ENCODE assay signal across 9 cellular contexts in genomic region chr14:22994762-22995275, GRCh38. TPM values are rescaled to one million over a fixed set of nuclear protein-coding genes. Genes with fewer than 3 reads are reported as not detected.
DNase-seq lines count a peak whose midpoint lies in the region; ATAC-seq and TF ChIP-seq lines count a peak whose summit lies in the region.
"Had no signal": no experiment of that assay in that cellular context is flagged by ENCODE, and none has a peak within 500 bp of the region (broad histone marks: within the 10 kb centered on the region; RNA-seq: fewer than 3 reads in every experiment).

No MANE protein-coding gene starts in this region.

- 6% methylated on average over 4 of the region's 4 CpGs for WGBS in prostate gland

- no peak overlapping the region for H3K27ac Mint-ChIP-seq in activated B cell treated with CpG ODN at 0.5 μM for 24 hours
- H3K27ac Mint-ChIP-seq: immature natural killer cell had no signal

- peaks cover 8% of the 10 kb centered on the region for H3K36me3 ChIP-seq in DND-41 (ENCODE audit: insufficient read depth, low read length)
- H3K36me3 ChIP-seq in prostate gland, result no peaks in the 10 kb centered on the region

- no peak overlapping the region for H3K4me2 ChIP-seq in DND-41 (ENCODE audit: insufficient read depth, low read length)

- H2AFZ ChIP-seq in DND-41 (ENCODE audit: low read depth, low read length), result no peak overlapping the region

- H3K27ac ChIP-seq in DND-41 (ENCODE audit: low read length), result peak overlapping the region; percentile 12; the same call in 1 of the 2 replicates
- peak overlapping the region in 1 of 2 donors; percentile 18 for H3K27ac ChIP-seq in prostate gland

- H3K4me3 Mint-ChIP-seq in activated B cell treated with CpG ODN at 0.5 μM for 24 hours, result no peak overlapping the region
- H3K4me3 Mint-ChIP-seq: immature natural killer cell had no signal

- peaks cover 3% of the 10 kb centered on the region for H3K4me1 Mint-ChIP-seq in activated B cell treated with CpG ODN at 0.5 μM for 24 hours

- intact Hi-C loops in activated B cell treated with CpG ODN at 0.5 μM for 24 hours (cut with micrococcal nuclease) (loop anchor here (1.0 kb wide), 1 partner anchor 63 kb away; no protein-coding TSS in a partner anchor), prostate gland (cut with DNase I) (no loop called here)

- TF ChIP-seq POLR2A in prostate gland (IDR thresholded peaks at IDR 0.05), result no peak

- no peaks in the 10 kb centered on the region for H3K9me3 Mint-ChIP-seq in activated B cell treated with CpG ODN at 0.5 μM for 24 hours
- H3K9me3 Mint-ChIP-seq: immature natural killer cell had no signal

- H3K4me1 ChIP-seq in DND-41 (ENCODE audit: insufficient read depth, low read length), result no peaks in the 10 kb centered on the region
- no peaks in the 10 kb centered on the region for H3K4me1 ChIP-seq in prostate gland (replicated peaks)

- no peaks in the 10 kb centered on the region for H3K9me3 ChIP-seq in DND-41 (ENCODE audit: insufficient read depth, low read length, severe bottlenecking)
- no peaks in the 10 kb centered on the region for H3K9me3 ChIP-seq in prostate gland

- H4K20me1 ChIP-seq in DND-41 (ENCODE audit: insufficient read depth, low read length), result no peaks in the 10 kb centered on the region

- peak; percentile 55 for DNase-seq in DND-41
- DNase-seq in LHCN-M2 (ENCODE audit: low read depth), result peak; percentile 61
- no peak for DNase-seq in activated B cell treated with CpG ODN at 0.5 μM for 24 hours
- peak; percentile 66 for DNase-seq in fibroblast of villous mesenchyme (ENCODE audit: low read depth)
- DNase-seq in prostate gland (ENCODE audit: low spot score), result peak; percentile 67
- no peak for DNase-seq in NCI-H345 treated with DMSO at 0.1 percent for 48 hours (lab: John Stamatoyannopoulos, UW; ENCODE audit: unreplicated experiment)

- CTCF ChIA-PET in activated B cell treated with CpG ODN at 0.5 μM for 24 hours (lab: Charles Lee), result interaction anchor here (0.6 to 6.9 kb wide), 20 partner anchors 9 to 397 kb away, joined by 3 to 123 read pairs (median 6); partner anchors contain the start of genes ACIN1, AJUBA, C14orf119 and CDH24

- no peaks in the 10 kb centered on the region for H3K79me2 ChIP-seq in DND-41 (ENCODE audit: insufficient read depth, low read length)

- H3K9ac ChIP-seq in DND-41 (ENCODE audit: low read depth, low read length), result no peak overlapping the region

- H3K36me3 Mint-ChIP-seq in activated B cell treated with CpG ODN at 0.5 μM for 24 hours (ENCODE audit: low read depth), result peaks cover 22% of the 10 kb centered on the region

- POLR2A ChIA-PET in activated B cell treated with CpG ODN at 0.5 μM for 24 hours (lab: Charles Lee), result interaction anchor here (0.7 to 3.4 kb wide), 6 partner anchors 9 to 63 kb away, joined by 3 to 25 read pairs (median 5); partner anchors contain the start of genes CDH24 and PSMB5

- no peak overlapping the region for H3K4me3 ChIP-seq in DND-41 (ENCODE audit: low read depth in 1 of 2, low read length in 2 of 2)
- H3K4me3 ChIP-seq in fibroblast of villous mesenchyme (ENCODE audit: low read depth, low read length), result no peak overlapping the region
- no peak overlapping the region for H3K4me3 ChIP-seq in prostate gland

- peak; percentile 76 for TF ChIP-seq CTCF in DND-41 (IDR thresholded peaks at IDR 0.05; ENCODE audit: borderline replicate concordance, extremely low read depth, low read length, poor library complexity, severe bottlenecking)
- no peak for TF ChIP-seq CTCF in activated B cell treated with CpG ODN at 0.5 μM for 24 hours (IDR thresholded peaks at IDR 0.05)
- peak; percentile 58 for TF ChIP-seq CTCF in fibroblast of villous mesenchyme (IDR thresholded peaks at IDR 0.05; ENCODE audit: insufficient read depth, low read depth, low read length)
- peak; percentile 14 to 44 (median 36) for TF ChIP-seq CTCF in prostate gland (IDR thresholded peaks at IDR 0.05)

- ATAC-seq in DND-41 (ENCODE audit: insufficient read depth, low read depth), result peak; percentile 95
- peak; percentile 73 for ATAC-seq in activated B cell treated with CpG ODN at 0.5 μM for 24 hours (ENCODE audit: low read depth)
- no peak for ATAC-seq in HG02870 (IDR thresholded peaks at IDR 0.05; ENCODE audit: unreplicated experiment)
- ATAC-seq in HG02610 (IDR thresholded peaks at IDR 0.05; ENCODE audit: unreplicated experiment), result no peak

- no peaks in the 10 kb centered on the region for H3K27me3 ChIP-seq in DND-41 (ENCODE audit: insufficient read depth, low read length, poor library complexity)
- no peaks in the 10 kb centered on the region for H3K27me3 ChIP-seq in prostate gland (replicated peaks; ENCODE audit: insufficient read depth)

- H3K27me3 Mint-ChIP-seq in activated B cell treated with CpG ODN at 0.5 μM for 24 hours, result no peaks in the 10 kb centered on the region

RNA-seq across cellular contexts. Expression of gene AJUBA, which starts 12.5 kb away (rescaled TPM):
- total RNA-seq in LHCN-M2 (2014; rRNA removed) (67.1 and 78.4 TPM in 2 replicates), activated B cell treated with CpG ODN at 0.5 μM for 24 hours (0.29 and 0.67 TPM in 2 replicates), fibroblast of villous mesenchyme (105 and 131 TPM in 2 replicates), prostate gland (10 to 100 TPM; 21.0 to 27.9 TPM)
- polyA plus RNA-seq in LHCN-M2 (2012), result 122 TPM

RNA-seq across cellular contexts. Expression of gene C14orf93, which starts 15.1 kb away (rescaled TPM):
- 4.0 and 8.6 TPM in 2 replicates for total RNA-seq in LHCN-M2 (2014; rRNA removed)
- 5.3 TPM for polyA plus RNA-seq in LHCN-M2 (2012)
- total RNA-seq in activated B cell treated with CpG ODN at 0.5 μM for 24 hours, result 13.5 and 14.0 TPM in 2 replicates
- 4.5 and 4.7 TPM in 2 replicates for total RNA-seq in fibroblast of villous mesenchyme
- 10 to 100 TPM; 15.1 to 17.6 TPM for total RNA-seq in prostate gland

RNA-seq across cellular contexts. Expression of gene HAUS4, which starts 37.9 kb away (rescaled TPM):
- total RNA-seq in LHCN-M2 (2014; rRNA removed), result 45.5 and 54.8 TPM in 2 replicates
- 27.5 TPM for polyA plus RNA-seq in LHCN-M2 (2012)
- 28.4 and 33.2 TPM in 2 replicates for total RNA-seq in activated B cell treated with CpG ODN at 0.5 μM for 24 hours
- total RNA-seq in fibroblast of villous mesenchyme, result 29.8 and 46.7 TPM in 2 replicates
- total RNA-seq in prostate gland, result 10 to 100 TPM; 39.8 to 53.3 TPM

RNA-seq across cellular contexts. Expression of gene PSMB5, which starts 39.9 kb away (rescaled TPM):
- total RNA-seq in LHCN-M2 (2014; rRNA removed), result 235 and 240 TPM in 2 replicates
- 263 TPM for polyA plus RNA-seq in LHCN-M2 (2012)
- total RNA-seq in activated B cell treated with CpG ODN at 0.5 μM for 24 hours, result 53.3 and 67.5 TPM in 2 replicates
- 178 and 196 TPM in 2 replicates for total RNA-seq in fibroblast of villous mesenchyme
- 100 to 1,000 TPM; 124 to 152 TPM for total RNA-seq in prostate gland

RNA-seq across cellular contexts. Expression of gene PSMB11, which starts 47.2 kb away (rescaled TPM):
- total RNA-seq in LHCN-M2 (2014; rRNA removed) (not detected in 2 replicates), activated B cell treated with CpG ODN at 0.5 μM for 24 hours (not detected in 2 replicates), fibroblast of villous mesenchyme (not detected in 2 replicates), prostate gland (not detected)
- not detected for polyA plus RNA-seq in LHCN-M2 (2012)
- polyA plus RNA-seq: immature natural killer cell had no signal

Comparison
In these comparisons a context has a peak if more than half of its experiments do, and no peak if none do; other contexts are left out.
1. ATAC-seq: peak in DND-41 (single experiment) and activated B cell treated with CpG ODN at 0.5 μM for 24 hours (single experiment); none in HG02870 (single experiment) and HG02610 (single experiment).
2. DNase-seq: peak in DND-41 (single experiment), LHCN-M2 (single experiment), fibroblast of villous mesenchyme (single experiment) and prostate gland (single experiment); none in activated B cell treated with CpG ODN at 0.5 μM for 24 hours (single experiment) and NCI-H345 treated with DMSO at 0.1 percent for 48 hours (single experiment).
3. RNA of gene AJUBA, which starts 12.5 kb away (total RNA-seq): 105 to 131 TPM in fibroblast of villous mesenchyme, 67.1 to 78.4 TPM in LHCN-M2 and 21.0 to 27.9 TPM in prostate gland; 0.29 to 0.67 TPM in activated B cell treated with CpG ODN at 0.5 μM for 24 hours; every median in the first group is over 10 times any median in the second.